ENCODE assay signal across 28 cellular contexts in genomic region chr14:43244142-43244625, GRCh38.
"Had no signal": no experiment of that assay in that cellular context is flagged by ENCODE, and none has a peak within 500 bp of the region (broad histone marks: within the 10 kb centered on the region; RNA-seq: fewer than 3 reads in every experiment).

No MANE protein-coding gene starts in this region.

- FAIRE-seq: colon, endometrium, endothelial cell of umbilical vein, frontal cortex had no signal

- H3K9me3 ChIP-seq: colonic mucosa, esophagus muscularis mucosa, esophagus squamous epithelium, gastrocnemius medialis, gastroesophageal sphincter had no signal

- H3K27me3 ChIP-seq: colonic mucosa, dorsolateral prefrontal cortex, esophagus muscularis mucosa, esophagus squamous epithelium, foreskin keratinocyte, gastrocnemius medialis, gastroesophageal sphincter, heart left ventricle, heart right ventricle had no signal

- H3K36me3 ChIP-seq: colonic mucosa, esophagus muscularis mucosa, esophagus squamous epithelium, gastrocnemius medialis, gastroesophageal sphincter, heart left ventricle, heart right ventricle had no signal

- ATAC-seq: effector memory CD8-positive, alpha-beta T cell; esophagus mucosa; foreskin keratinocyte; gastrocnemius medialis; gastroesophageal sphincter; heart left ventricle; heart right ventricle had no signal

- H3K4me1 ChIP-seq: colonic mucosa, esophagus muscularis mucosa, esophagus squamous epithelium, foreskin keratinocyte, gastrocnemius medialis, gastroesophageal sphincter, heart left ventricle, heart right ventricle had no signal

- H3K27ac ChIP-seq: colonic mucosa, coronary artery, dorsolateral prefrontal cortex, epithelial cell of prostate, esophagus muscularis mucosa, esophagus squamous epithelium, foreskin keratinocyte, gastrocnemius medialis, gastroesophageal sphincter, heart left ventricle, heart right ventricle had no signal

- DNase-seq: colonic mucosa; cortex of kidney; dermis blood vessel endothelial cell; dorsolateral prefrontal cortex; effector CD4-positive, alpha-beta T cell; effector CD8-positive, alpha-beta T cell; effector memory CD4-positive, alpha-beta T cell; effector memory CD8-positive, alpha-beta T cell; endodermal cell; erythroblast; esophagus squamous epithelium; foreskin fibroblast; foreskin keratinocyte; foreskin melanocyte; gastrocnemius medialis; glutamatergic neuron; head of caudate nucleus; heart left ventricle; heart right ventricle had no signal

- H3K4me3 ChIP-seq: colonic mucosa, coronary artery, dorsolateral prefrontal cortex, esophagus muscularis mucosa, esophagus squamous epithelium, gastrocnemius medialis, gastroesophageal sphincter, heart left ventricle, heart right ventricle had no signal
